Comparison of ENCODE assay signal across 30 cellular contexts in genomic region chr15:86034904-86035303, GRCh38. TPM values are rescaled to one million over a fixed set of nuclear protein-coding genes. Genes with fewer than 3 reads are reported as not detected.
"Had no signal": no experiment of that assay in that cellular context is flagged by ENCODE, and none has a peak within 500 bp of the region (broad histone marks: within the 10 kb centered on the region; RNA-seq: fewer than 3 reads in every experiment).

No MANE protein-coding gene starts in this region.

- DNase-seq: naive thymus-derived CD8-positive, alpha-beta T cell; nephron progenitor cell; nucleus accumbens; posterior cingulate gyrus; psoas muscle; right cardiac atrium; right lobe of liver; sigmoid colon; small intestine; stimulated activated CD4-positive, alpha-beta T cell treated with anti-CD3 and anti-CD28 coated beads, Interleukin-15, amount 100 ng/mL, for 24 hours; stimulated activated CD4-positive, alpha-beta T cell treated with anti-CD3 and anti-CD28 coated beads, Interleukin-2, amount 100 ng/mL, for 24 hours; stimulated activated CD4-positive, alpha-beta T cell treated with anti-CD3 and anti-CD28 coated beads, Interleukin-2, amount 100 ng/mL, for 48 hours; stimulated activated CD4-positive, alpha-beta T cell treated with anti-CD3 and anti-CD28 coated beads, Interleukin-4, amount 100 ng/mL, for 24 hours; stimulated activated naive B cell treated with anti-CD40 and anti-IgM and Interleukin-4, amounts not matched to agents 10 μg/mL and 1 μg/mL and 100 μg/mL, for 72 hours; stimulated activated naive CD4-positive, alpha-beta T cell treated with Interleukin-2 at 50 U/mL for 16 hours; stomach; testis; tibial artery; transverse colon; upper lobe of right lung; uterus had no signal

- H3K9me3 ChIP-seq: neutrophil, psoas muscle, right lobe of liver, sigmoid colon, stomach, testis, tibial artery, transverse colon, upper lobe of right lung, uterus had no signal

- ATAC-seq: naive thymus-derived CD8-positive, alpha-beta T cell; natural killer cell treated with Interleukin-12 subunit alpha and Interleukin-12 subunit beta and Interleukin-15 and Interleukin-18, amount 100 ng/mL, for 72 hours; psoas muscle; right cardiac atrium; right lobe of liver; stimulated activated effector memory CD8-positive, alpha-beta T cell treated with anti-CD3 and anti-CD28 coated beads, Interleukin-12 subunit alpha, Interleukin-12 subunit beta, amount 100 ng/mL, for 72 hours; stimulated activated naive B cell treated with anti-CD40 and anti-IgM and Interleukin-4, amounts not matched to agents 10 μg/mL and 1 μg/mL and 100 μg/mL, for 72 hours; upper lobe of right lung had no signal

- FAIRE-seq: small intestine had no signal

- H3K27me3 ChIP-seq: neutrophil, right lobe of liver, sigmoid colon, testis, tibial artery, upper lobe of right lung, uterus had no signal

- H3K4me3 ChIP-seq: psoas muscle, right lobe of liver, sigmoid colon, stomach, testis, tibial artery, transverse colon, upper lobe of right lung, uterus had no signal

- H3K27ac ChIP-seq: parathyroid adenoma, psoas muscle, right lobe of liver, sigmoid colon, stomach, testis, tibial artery, transverse colon, upper lobe of right lung, uterus had no signal

- H3K4me1 ChIP-seq: parathyroid adenoma, psoas muscle, right lobe of liver, sigmoid colon, stomach, testis, tibial artery, upper lobe of right lung, uterus had no signal

- H3K36me3 ChIP-seq: neutrophil, right lobe of liver, sigmoid colon, stomach, tibial artery, transverse colon, upper lobe of right lung, uterus had no signal

RNA-seq across cellular contexts. Expression of gene AGBL1, which starts 44.8 kb away (rescaled TPM):
- total RNA-seq: naive thymus-derived CD8-positive, alpha-beta T cell; natural killer cell treated with Interleukin-12 subunit alpha and Interleukin-12 subunit beta and Interleukin-15 and Interleukin-18, amount 100 ng/mL, for 72 hours; omental fat pad; osteocyte; progenitor cell of endocrine pancreas; renal cortical epithelial cell; right cardiac atrium; right lobe of liver; subcutaneous adipose tissue had no signal
